8 cellular contexts compared by ENCODE assay signal in genomic region chr3:150737874-150738679, GRCh38. TPM values are rescaled to one million over a fixed set of nuclear protein-coding genes. Genes with fewer than 3 reads are reported as not detected.
DNase-seq lines count a peak whose midpoint lies in the region; ATAC-seq, FAIRE-seq and TF ChIP-seq lines count a peak whose summit lies in the region.

No MANE protein-coding gene starts in this region.

- TF ChIP-seq CTCF in foreskin fibroblast (IDR thresholded peaks at IDR 0.05; ENCODE audit: low read depth, low read length) (no peak), upper lobe of right lung (IDR thresholded peaks at IDR 0.05) (no peak), BE2C (IDR thresholded peaks at IDR 0.05; ENCODE audit: low read depth, low read length) (no peak)

- no peaks in the 10 kb centered on the region for H3K27me3 ChIP-seq in upper lobe of right lung
- H3K27me3 ChIP-seq in BE2C: no peaks in the 10 kb centered on the region

- DNase-seq in GM12891 (ENCODE audit: insufficient read length, low spot score) (no peak), SKM-1 treated with dmso at 0.1 percent for 144 hours (lab: John Stamatoyannopoulos, UW; ENCODE audit: unreplicated experiment) (peak; percentile 75), foreskin fibroblast (peak; percentile 21 to 36), upper lobe of right lung (no peak), BE2C (no peak), amniotic stem cell (lab: John Stamatoyannopoulos, UW) (no peak)

- H3K9me3 ChIP-seq in upper lobe of right lung (no peaks in the 10 kb centered on the region), BE2C (no peaks in the 10 kb centered on the region)

- intact Hi-C loops in upper lobe of right lung (cut with DNase I): no loop called here

- TF ChIP-seq POLR2A in GM12891 (IDR thresholded peaks at IDR 0.05; ENCODE audit: low read depth, low read length): no peak

- no peaks in the 10 kb centered on the region for H3K4me1 ChIP-seq in upper lobe of right lung
- H3K4me1 ChIP-seq in BE2C: peaks cover 10% of the 10 kb centered on the region

- H3K4me3 ChIP-seq in foreskin fibroblast (ENCODE audit: low read depth in 1 of 2, low read length in 2 of 2) (no peak overlapping the region), upper lobe of right lung (no peak overlapping the region), BE2C (ENCODE audit: low read depth, low read length) (no peak overlapping the region)

- peak; percentile 49 for ATAC-seq in HG02642 (IDR thresholded peaks at IDR 0.05; ENCODE audit: poor library complexity, unreplicated experiment)
- ATAC-seq in upper lobe of right lung: peak; percentile 34
- no peak for ATAC-seq in GM21360 (IDR thresholded peaks at IDR 0.05; ENCODE audit: unreplicated experiment)

- peaks cover 10% of the 10 kb centered on the region for H3K36me3 ChIP-seq in upper lobe of right lung
- H3K36me3 ChIP-seq in BE2C: peaks cover 17% of the 10 kb centered on the region

- peak; percentile 47 for FAIRE-seq in GM12891 (lab: Jason Lieb, UNC)

- H3K27ac ChIP-seq in upper lobe of right lung: no peak overlapping the region

TF ChIP-seq in GM12891, 5 proteins besides CTCF, POLR2A, EP300 and RAD21:
- TF ChIP-seq POLR2AphosphoS5 (IDR thresholded peaks at IDR 0.05; ENCODE audit: low read depth, low read length) (no peak), SPI1 (IDR thresholded peaks at IDR 0.05; ENCODE audit: low read depth, low read length) (0 out of 2 replicates have a peak, but pooled peaks have one; percentile 12), TAF1 (IDR thresholded peaks at IDR 0.05; ENCODE audit: low read depth, low read length) (no peak)

RNA-seq across cellular contexts. Expression of gene SIAH2, which starts 24.9 kb away (rescaled TPM):
- polyA plus RNA-seq in GM12891 (2012; ENCODE audit: low read depth, missing spikeins): 7.3 TPM
- total RNA-seq in upper lobe of right lung: 16.9 TPM
- polyA plus RNA-seq in BE2C (2012; ENCODE audit: insufficient read depth, insufficient read length, low read depth): 50.2 TPM

RNA-seq across cellular contexts. Expression of gene ERICH6, which starts 34.4 kb away (rescaled TPM):
- polyA plus RNA-seq in GM12891 (2012; ENCODE audit: low read depth, missing spikeins): not detected
- total RNA-seq in upper lobe of right lung: not detected
- polyA plus RNA-seq in BE2C (2012; ENCODE audit: insufficient read depth, insufficient read length, low read depth): not detected

Comparison
In these comparisons a context has a peak if more than half of its experiments do, and no peak if none do; other contexts are left out.
1. DNase-seq: peak in SKM-1 treated with dmso at 0.1 percent for 144 hours (single experiment) and foreskin fibroblast (2 of 2); none in GM12891 (single experiment), upper lobe of right lung (single experiment), BE2C (single experiment) and amniotic stem cell (single experiment).